ENCODE assay signal across 25 cellular contexts in genomic region chr7:17472939-17473338, GRCh38.
DNase-seq lines count a peak whose midpoint lies in the region; ATAC-seq and TF ChIP-seq lines count a peak whose summit lies in the region.
"Had no signal": no experiment of that assay in that cellular context is flagged by ENCODE, and none has a peak within 500 bp of the region (broad histone marks: within the 10 kb centered on the region; RNA-seq: fewer than 3 reads in every experiment).

No MANE protein-coding gene starts in this region.

- BruUV-seq in HCT116 (replicated peaks; lab: Mats Ljungman, UMichigan), result no TSS peak

- no peak for TF ChIP-seq POLR2A in HCT116 (IDR thresholded peaks at IDR 0.05; ENCODE audit: borderline replicate concordance, extremely low read depth, insufficient read depth, insufficient read length)

- H4K20me1 ChIP-seq in HCT116 (ENCODE audit: insufficient read depth) (no peaks in the 10 kb centered on the region), osteoblast (ENCODE audit: insufficient read depth, low read length) (no peaks in the 10 kb centered on the region)

- H3K9me2 ChIP-seq in HCT116 (ENCODE audit: insufficient read depth), result no peaks in the 10 kb centered on the region

- POLR2A ChIA-PET in HCT116 (lab: Charles Lee), result no interaction called here

- H3K4me1 ChIP-seq in HCT116 (ENCODE audit: control insufficient read depth in 1 of 2, insufficient read depth in 2 of 2, low read length in 2 of 2) (no peaks in the 10 kb centered on the region), osteoblast (ENCODE audit: insufficient read depth, low read length) (no peaks in the 10 kb centered on the region)
- H3K4me1 ChIP-seq: parathyroid adenoma, testis had no signal

- ATAC-seq in GM18861 (IDR thresholded peaks at IDR 0.05; ENCODE audit: unreplicated experiment) (peak; percentile 55), HCT116 (no peak), HG03442 (IDR thresholded peaks at IDR 0.05; ENCODE audit: unreplicated experiment) (peak; percentile 49), HG03097 (IDR thresholded peaks at IDR 0.05; ENCODE audit: low FRiP score, unreplicated experiment) (no peak), HG03457 (IDR thresholded peaks at IDR 0.05; ENCODE audit: unreplicated experiment) (no peak)
- ATAC-seq: left cardiac atrium; natural killer cell treated with Interleukin-12 subunit alpha and Interleukin-12 subunit beta and Interleukin-15 and Interleukin-18, amount 100 ng/mL, for 72 hours had no signal

- intact Hi-C loops in HCT116 (cut with micrococcal nuclease), result no loop called here

- H3K27ac ChIP-seq in HCT116 (ENCODE audit: low read depth, low read length), result no peak overlapping the region
- H3K27ac ChIP-seq in osteoblast (ENCODE audit: low read depth, low read length), result no peak overlapping the region
- H3K27ac ChIP-seq: parathyroid adenoma, PC-9, SK-N-MC, testis, WERI-Rb-1 had no signal

- H3K79me2 ChIP-seq in HCT116 (ENCODE audit: insufficient read depth, low read length), result no peaks in the 10 kb centered on the region
- no peaks in the 10 kb centered on the region for H3K79me2 ChIP-seq in osteoblast (ENCODE audit: insufficient read depth, low read length)
- H3K79me2 ChIP-seq: parathyroid adenoma had no signal

- no peak for TF ChIP-seq RAD21 in HCT116 (IDR thresholded peaks at IDR 0.05; ENCODE audit: low read depth)

- no peaks in the 10 kb centered on the region for H3K9me3 ChIP-seq in HCT116 (ENCODE audit: control insufficient read depth in 1 of 2, insufficient read depth in 1 of 2, low read depth in 1 of 2, low read length in 2 of 2)
- H3K9me3 ChIP-seq in osteoblast (ENCODE audit: low read depth, low read length), result no peaks in the 10 kb centered on the region
- H3K9me3 ChIP-seq: testis had no signal

- no peak overlapping the region for H3K4me2 ChIP-seq in HCT116 (ENCODE audit: low read length)
- no peak overlapping the region for H3K4me2 ChIP-seq in osteoblast (ENCODE audit: insufficient read depth, low read length)
- H3K4me2 ChIP-seq: PC-9 had no signal

- no peak overlapping the region for H3K9ac ChIP-seq in HCT116 (ENCODE audit: low read length)
- H3K9ac ChIP-seq: parathyroid adenoma had no signal

- RAD21 ChIA-PET in HCT116 (lab: Charles Lee; ENCODE audit: low non-redundant PET in 1 of 2, low total read pairs in 2 of 2, uncharacterized antibody in 2 of 2, unreplicated experiment in 2 of 2), result no interaction called here

- TF ChIP-seq CTCF in HCT116 (IDR thresholded peaks at IDR 0.05 in 2 of 3, conservative IDR thresholded peaks at IDR 0.05 in 1 of 3; ENCODE audit: borderline replicate concordance in 1 of 3, insufficient read depth in 1 of 3, low read depth in 2 of 3, low read length in 2 of 3), result no peak
- no peak for TF ChIP-seq CTCF in osteoblast (IDR thresholded peaks at IDR 0.05; ENCODE audit: extremely low read depth, low read depth, low read length)

- H2AFZ ChIP-seq in HCT116 (ENCODE audit: low read depth, low read length, poor library complexity, severe bottlenecking) (peak overlapping the region; percentile 10), osteoblast (ENCODE audit: low read length) (no peak overlapping the region)
- H2AFZ ChIP-seq: parathyroid adenoma, PC-9 had no signal

- CTCF ChIA-PET in HCT116 (lab: Charles Lee), result no interaction called here

- H3K4me3 ChIP-seq in HCT116 (replicated peaks in 1 of 2; ENCODE audit: low read depth in 1 of 2, low read length in 2 of 2) (no peak overlapping the region), osteoblast (ENCODE audit: insufficient read depth, low read length) (no peak overlapping the region)
- H3K4me3 ChIP-seq: PC-9, SK-N-MC, testis had no signal

- no peaks in the 10 kb centered on the region for H3K27me3 ChIP-seq in HCT116 (ENCODE audit: insufficient read depth, low read length)
- no peaks in the 10 kb centered on the region for H3K27me3 ChIP-seq in osteoblast (ENCODE audit: insufficient read depth, low read length)
- H3K27me3 ChIP-seq: testis had no signal

- H3K36me3 ChIP-seq in HCT116 (ENCODE audit: control insufficient read depth in 1 of 2, insufficient read depth in 2 of 2, low read length in 2 of 2) (no peaks in the 10 kb centered on the region), osteoblast (ENCODE audit: insufficient read depth, low read length) (no peaks in the 10 kb centered on the region)
- H3K36me3 ChIP-seq: WERI-Rb-1 had no signal

- DNase-seq in HCT116 (ENCODE audit: low read depth, low spot score), result no peak
- DNase-seq in osteoblast (ENCODE audit: insufficient read length, low spot score, missing footprints), result peak; percentile 61
- no peak for DNase-seq in SHP77 (lab: John Stamatoyannopoulos, UW)
- DNase-seq: activated CD4-positive, alpha-beta memory T cell treated with anti-CD3 and anti-CD28 coated beads, Interleukin-2, amount 10 ng/mL, durations not matched to agents 7 days and 5 days; activated gamma-delta T cell; activated T-cell treated with anti-CD3 and anti-CD28 coated beads for 4 hours; CD4-positive, alpha-beta memory T cell; DMS153; endodermal cell; GF-D8; left cardiac atrium; mesendoderm; NCI-H1436 treated with DMSO at 0.1 percent for 48 hours; NCI-H2171; NCI-H69; PC-9; testis; WERI-Rb-1 had no signal

TF ChIP-seq in HCT116, 20 proteins besides CTCF, POLR2A, EP300 and RAD21:
- TF ChIP-seq ATF3 (IDR thresholded peaks at IDR 0.05), result no peak
- TF ChIP-seq SP1 (IDR thresholded peaks at IDR 0.05; ENCODE audit: low read depth), result no peak
- no peak for TF ChIP-seq REST (IDR thresholded peaks at IDR 0.05; ENCODE audit: low read depth)

Comparison
In these comparisons a context has a peak if more than half of its experiments do, and no peak if none do; other contexts are left out.
1. ATAC-seq: peak in GM18861 (single experiment) and HG03442 (single experiment); none in HCT116 (single experiment), HG03097 (single experiment) and HG03457 (single experiment).